Comparison of ENCODE assay signal across 22 cellular contexts in genomic region chr12:111359914-111360276, GRCh38. TPM values are rescaled to one million over a fixed set of nuclear protein-coding genes. Genes with fewer than 3 reads are reported as not detected.
DNase-seq lines count a peak whose midpoint lies in the region; ATAC-seq and TF ChIP-seq lines count a peak whose summit lies in the region.
"Had no signal": no experiment of that assay in that cellular context is flagged by ENCODE, and none has a peak within 500 bp of the region (broad histone marks: within the 10 kb centered on the region; RNA-seq: fewer than 3 reads in every experiment).

No MANE protein-coding gene starts in this region.

- peaks cover 10% of the 10 kb centered on the region for H3K27me3 Mint-ChIP-seq in activated CD4-positive, alpha-beta T cell treated with anti-CD3 and anti-CD28 coated beads for 36 hours
- H3K27me3 Mint-ChIP-seq in activated CD4-positive, alpha-beta T cell treated with anti-CD3 and anti-CD28 coated beads, Interleukin-2, amount 10 ng/mL, durations not matched to agents 7 days and 5 days = peaks cover 14% of the 10 kb centered on the region
- peaks cover 7% of the 10 kb centered on the region for H3K27me3 Mint-ChIP-seq in activated T-helper 1 cell treated with anti-CD3 and anti-CD28 coated beads, Interleukin-12 subunit alpha, Interleukin-12 subunit beta, Interleukin-2, Interleukin-4 antibody, amounts not matched to agents 30 ng/mL and 10 ng/mL and 1 ng/mL, durations not matched to agents 14 hours and 24 hours and 36 hours (ENCODE audit: insufficient read depth)
- H3K27me3 Mint-ChIP-seq in stimulated activated memory B cell treated with anti-CD40 and anti-IgM and Interleukin-4, amounts not matched to agents 10 μg/mL and 1 μg/mL and 100 μg/mL, for 72 hours = peaks cover 20% of the 10 kb centered on the region

- H2BK5ac ChIP-seq in trophoblast cell (ENCODE audit: low read depth, low read length, poor library complexity) = no peak overlapping the region

- no peak overlapping the region for H3K14ac ChIP-seq in trophoblast cell (ENCODE audit: low read length)

- H2BK12ac ChIP-seq in trophoblast cell (ENCODE audit: low read length) = no peak overlapping the region

- intact Hi-C loops in activated CD4-positive, alpha-beta T cell treated with anti-CD3 and anti-CD28 coated beads for 36 hours (cut with DNase I, micrococcal nuclease) = no loop called here
- intact Hi-C loops in activated T-helper 1 cell treated with anti-CD3 and anti-CD28 coated beads, Interleukin-12 subunit alpha, Interleukin-12 subunit beta, Interleukin-2, Interleukin-4 antibody, amounts not matched to agents 30 ng/mL and 10 ng/mL and 1 ng/mL, durations not matched to agents 14 hours and 24 hours and 36 hours (cut with micrococcal nuclease) = loop anchor here (1.0 to 2.0 kb wide), 2 partner anchors 8 to 45 kb away; partner anchors contain the start of gene SH2B3

- peaks cover 10 to 14% of the 10 kb centered on the region in 2 experiments for H3K36me3 ChIP-seq in trophoblast cell (ENCODE audit: control insufficient read depth in 1 of 2, insufficient read depth in 2 of 2, low read length in 2 of 2)
- H3K36me3 ChIP-seq: BE2C, gastrocnemius medialis had no signal

- peaks cover 24 to 28% of the 10 kb centered on the region in 2 experiments for H3K4me1 ChIP-seq in trophoblast cell (ENCODE audit: control insufficient read depth in 1 of 2, insufficient read depth in 2 of 2, low read length in 2 of 2)
- H3K4me1 ChIP-seq: BE2C, gastrocnemius medialis had no signal

- H3K4me2 ChIP-seq in trophoblast cell (ENCODE audit: low read length) = no peak overlapping the region

- no peaks in the 10 kb centered on the region for H3K36me3 Mint-ChIP-seq in activated CD4-positive, alpha-beta T cell treated with anti-CD3 and anti-CD28 coated beads for 36 hours (ENCODE audit: low read depth)
- no peaks in the 10 kb centered on the region for H3K36me3 Mint-ChIP-seq in activated CD4-positive, alpha-beta T cell treated with anti-CD3 and anti-CD28 coated beads, Interleukin-2, amount 10 ng/mL, durations not matched to agents 7 days and 5 days (ENCODE audit: low read depth)
- no peaks in the 10 kb centered on the region for H3K36me3 Mint-ChIP-seq in activated T-helper 1 cell treated with anti-CD3 and anti-CD28 coated beads, Interleukin-12 subunit alpha, Interleukin-12 subunit beta, Interleukin-2, Interleukin-4 antibody, amounts not matched to agents 30 ng/mL and 10 ng/mL and 1 ng/mL, durations not matched to agents 14 hours and 24 hours and 36 hours (ENCODE audit: low read depth)
- H3K36me3 Mint-ChIP-seq in stimulated activated memory B cell treated with anti-CD40 and anti-IgM and Interleukin-4, amounts not matched to agents 10 μg/mL and 1 μg/mL and 100 μg/mL, for 72 hours = peaks cover 7% of the 10 kb centered on the region

- no peak overlapping the region for H3K18ac ChIP-seq in trophoblast cell (ENCODE audit: low read length)

- CTCF ChIA-PET in activated CD4-positive, alpha-beta T cell treated with anti-CD3 and anti-CD28 coated beads for 36 hours (lab: Charles Lee) = interaction anchor here (1.3 to 1.4 kb wide), 3 partner anchors 37 to 92 kb away, joined by 4 to 5 read pairs (median 5); no protein-coding TSS in a partner anchor
- CTCF ChIA-PET in activated CD4-positive, alpha-beta T cell treated with anti-CD3 and anti-CD28 coated beads, Interleukin-2, amount 10 ng/mL, durations not matched to agents 7 days and 5 days (lab: Charles Lee) = interaction anchor here (1.1 to 1.3 kb wide), 3 partner anchors 17 to 92 kb away, joined by 3 to 4 read pairs (median 3); no protein-coding TSS in a partner anchor

- H3K79me1 ChIP-seq in trophoblast cell (ENCODE audit: low read length) = peaks cover 9% of the 10 kb centered on the region

- H3K9ac ChIP-seq in trophoblast cell (ENCODE audit: low read length) = no peak overlapping the region

- H3K9me3 ChIP-seq in trophoblast cell (ENCODE audit: insufficient read depth, low read depth, low read length) = peaks cover 1% of the 10 kb centered on the region
- H3K9me3 ChIP-seq: BE2C, esophagus muscularis mucosa, gastrocnemius medialis, psoas muscle, tibial artery had no signal

- WGBS in trophoblast cell (ENCODE audit: extremely low coverage, insufficient coverage, insufficient read length) = no CpG with 5 or more reads among the region's 5 CpGs

- H3K4me3 ChIP-seq in trophoblast cell (ENCODE audit: low read depth, low read length) = no peak overlapping the region
- H3K4me3 ChIP-seq: esophagus muscularis mucosa, gastrocnemius medialis, psoas muscle, tibial artery had no signal

- TF ChIP-seq POLR2A in erythroblast (IDR thresholded peaks at IDR 0.05; ENCODE audit: low read length) (peak; percentile 11), GM18505 (IDR thresholded peaks at IDR 0.05; ENCODE audit: borderline replicate concordance, extremely low read depth, insufficient read depth, insufficient read length) (no peak)

- H3K4me3 Mint-ChIP-seq in activated CD4-positive, alpha-beta T cell treated with anti-CD3 and anti-CD28 coated beads for 36 hours = no peak overlapping the region
- H3K4me3 Mint-ChIP-seq in activated CD4-positive, alpha-beta T cell treated with anti-CD3 and anti-CD28 coated beads, Interleukin-2, amount 10 ng/mL, durations not matched to agents 7 days and 5 days = no peak overlapping the region
- peak overlapping the region; percentile 47 for H3K4me3 Mint-ChIP-seq in activated T-helper 1 cell treated with anti-CD3 and anti-CD28 coated beads, Interleukin-12 subunit alpha, Interleukin-12 subunit beta, Interleukin-2, Interleukin-4 antibody, amounts not matched to agents 30 ng/mL and 10 ng/mL and 1 ng/mL, durations not matched to agents 14 hours and 24 hours and 36 hours
- H3K4me3 Mint-ChIP-seq in stimulated activated memory B cell treated with anti-CD40 and anti-IgM and Interleukin-4, amounts not matched to agents 10 μg/mL and 1 μg/mL and 100 μg/mL, for 72 hours = no peak overlapping the region

- POLR2A ChIA-PET in activated CD4-positive, alpha-beta T cell treated with anti-CD3 and anti-CD28 coated beads for 36 hours (lab: Charles Lee) = no interaction called here
- POLR2A ChIA-PET in activated CD4-positive, alpha-beta T cell treated with anti-CD3 and anti-CD28 coated beads, Interleukin-2, amount 10 ng/mL, durations not matched to agents 7 days and 5 days (lab: Charles Lee) = no interaction called here

- H4K91ac ChIP-seq in trophoblast cell (ENCODE audit: low read depth, low read length) = no peak overlapping the region

- no peak overlapping the region for H3K4ac ChIP-seq in trophoblast cell (ENCODE audit: low read depth, low read length)

- no peaks in the 10 kb centered on the region for H3K27me3 ChIP-seq in trophoblast cell (ENCODE audit: insufficient read depth, low read length)
- H3K27me3 ChIP-seq: BE2C, tibial artery had no signal

- DNase-seq in activated CD4-positive, alpha-beta T cell treated with anti-CD3 and anti-CD28 coated beads for 36 hours = no peak
- no peak for DNase-seq in activated CD4-positive, alpha-beta T cell treated with anti-CD3 and anti-CD28 coated beads, Interleukin-2, amount 10 ng/mL, durations not matched to agents 7 days and 5 days
- DNase-seq in activated T-helper 1 cell treated with anti-CD3 and anti-CD28 coated beads, Interleukin-12 subunit alpha, Interleukin-12 subunit beta, Interleukin-2, Interleukin-4 antibody, amounts not matched to agents 30 ng/mL and 10 ng/mL and 1 ng/mL, durations not matched to agents 14 hours and 24 hours and 36 hours (ENCODE audit: low spot score) = no peak
- DNase-seq in erythroblast (lab: John Stamatoyannopoulos, UW) (no peak), trophoblast cell (no peak)
- no peak for DNase-seq in stimulated activated CD4-positive, alpha-beta T cell treated with anti-CD3 and anti-CD28 coated beads, Interleukin-4, amount 100 ng/mL, for 24 hours
- DNase-seq: 8988T; BE2C; cerebellar nuclear complex; effector CD4-positive, alpha-beta T cell; gastrocnemius medialis; HCEC 1CT; hypothalamus; IMR-90; NCI-H446 treated with DMSO at 0.1 percent for 48 hours; PC-3; psoas muscle; SHP77 treated with DMSO at 0.1 percent for 48 hours had no signal

- no peak overlapping the region for H3K27ac ChIP-seq in trophoblast cell (ENCODE audit: low read depth, low read length)
- H3K27ac ChIP-seq: esophagus muscularis mucosa, gastrocnemius medialis, psoas muscle, tibial artery had no signal

- no peak overlapping the region for H2BK120ac ChIP-seq in trophoblast cell (ENCODE audit: insufficient read depth, low read length, poor library complexity)

- peak overlapping the region; percentile 14 for H3K27ac Mint-ChIP-seq in activated CD4-positive, alpha-beta T cell treated with anti-CD3 and anti-CD28 coated beads for 36 hours
- H3K27ac Mint-ChIP-seq in activated CD4-positive, alpha-beta T cell treated with anti-CD3 and anti-CD28 coated beads, Interleukin-2, amount 10 ng/mL, durations not matched to agents 7 days and 5 days = no peak overlapping the region
- peak overlapping the region; percentile 87 for H3K27ac Mint-ChIP-seq in activated T-helper 1 cell treated with anti-CD3 and anti-CD28 coated beads, Interleukin-12 subunit alpha, Interleukin-12 subunit beta, Interleukin-2, Interleukin-4 antibody, amounts not matched to agents 30 ng/mL and 10 ng/mL and 1 ng/mL, durations not matched to agents 14 hours and 24 hours and 36 hours
- H3K27ac Mint-ChIP-seq in stimulated activated memory B cell treated with anti-CD40 and anti-IgM and Interleukin-4, amounts not matched to agents 10 μg/mL and 1 μg/mL and 100 μg/mL, for 72 hours = peak overlapping the region; percentile 78

- no peaks in the 10 kb centered on the region for H3K9me3 Mint-ChIP-seq in activated CD4-positive, alpha-beta T cell treated with anti-CD3 and anti-CD28 coated beads for 36 hours (ENCODE audit: low read depth)
- H3K9me3 Mint-ChIP-seq in activated CD4-positive, alpha-beta T cell treated with anti-CD3 and anti-CD28 coated beads, Interleukin-2, amount 10 ng/mL, durations not matched to agents 7 days and 5 days = no peaks in the 10 kb centered on the region
- no peaks in the 10 kb centered on the region for H3K9me3 Mint-ChIP-seq in activated T-helper 1 cell treated with anti-CD3 and anti-CD28 coated beads, Interleukin-12 subunit alpha, Interleukin-12 subunit beta, Interleukin-2, Interleukin-4 antibody, amounts not matched to agents 30 ng/mL and 10 ng/mL and 1 ng/mL, durations not matched to agents 14 hours and 24 hours and 36 hours
- H3K9me3 Mint-ChIP-seq in stimulated activated memory B cell treated with anti-CD40 and anti-IgM and Interleukin-4, amounts not matched to agents 10 μg/mL and 1 μg/mL and 100 μg/mL, for 72 hours = no peaks in the 10 kb centered on the region

- no peak overlapping the region for H4K8ac ChIP-seq in trophoblast cell (ENCODE audit: low read depth, low read length)

- no peak overlapping the region for H2AK5ac ChIP-seq in trophoblast cell (ENCODE audit: low read length)

- H4K12ac ChIP-seq in trophoblast cell (ENCODE audit: low read depth, low read length) = no peak overlapping the region

- peaks cover 12% of the 10 kb centered on the region for H3K4me1 Mint-ChIP-seq in activated CD4-positive, alpha-beta T cell treated with anti-CD3 and anti-CD28 coated beads for 36 hours
- H3K4me1 Mint-ChIP-seq in activated CD4-positive, alpha-beta T cell treated with anti-CD3 and anti-CD28 coated beads, Interleukin-2, amount 10 ng/mL, durations not matched to agents 7 days and 5 days = peaks cover 11% of the 10 kb centered on the region
- peaks cover 20% of the 10 kb centered on the region for H3K4me1 Mint-ChIP-seq in activated T-helper 1 cell treated with anti-CD3 and anti-CD28 coated beads, Interleukin-12 subunit alpha, Interleukin-12 subunit beta, Interleukin-2, Interleukin-4 antibody, amounts not matched to agents 30 ng/mL and 10 ng/mL and 1 ng/mL, durations not matched to agents 14 hours and 24 hours and 36 hours (ENCODE audit: low read depth)
- H3K4me1 Mint-ChIP-seq in stimulated activated memory B cell treated with anti-CD40 and anti-IgM and Interleukin-4, amounts not matched to agents 10 μg/mL and 1 μg/mL and 100 μg/mL, for 72 hours = peaks cover 55% of the 10 kb centered on the region

- H3K79me2 ChIP-seq in trophoblast cell (ENCODE audit: control insufficient read depth, insufficient read depth, low read length, poor library complexity) = peaks cover 3% of the 10 kb centered on the region

- H3K23ac ChIP-seq in trophoblast cell (ENCODE audit: low read length) = no peak overlapping the region

- peak; percentile 58 for ATAC-seq in activated CD4-positive, alpha-beta T cell treated with anti-CD3 and anti-CD28 coated beads for 36 hours
- no peak for ATAC-seq in stimulated activated memory B cell treated with anti-CD40 and anti-IgM and Interleukin-4, amounts not matched to agents 10 μg/mL and 1 μg/mL and 100 μg/mL, for 72 hours
- no peak for ATAC-seq in GM18505 (IDR thresholded peaks at IDR 0.05; ENCODE audit: unreplicated experiment)
- ATAC-seq: gastrocnemius medialis, PC-3, psoas muscle had no signal

- no peak overlapping the region for H2AFZ ChIP-seq in trophoblast cell (ENCODE audit: insufficient read depth, low read length, poor library complexity)

RNA-seq across cellular contexts. Expression of gene PHETA1, which starts 9.0 kb away (rescaled TPM):
- 1 to 10 TPM; 1.3 to 1.5 TPM for total RNA-seq in activated CD4-positive, alpha-beta T cell treated with anti-CD3 and anti-CD28 coated beads for 36 hours
- under 1 TPM; 0.69 to 0.97 TPM for total RNA-seq in activated CD4-positive, alpha-beta T cell treated with anti-CD3 and anti-CD28 coated beads, Interleukin-2, amount 10 ng/mL, durations not matched to agents 7 days and 5 days
- total RNA-seq in activated T-helper 1 cell treated with anti-CD3 and anti-CD28 coated beads, Interleukin-12 subunit alpha, Interleukin-12 subunit beta, Interleukin-2, Interleukin-4 antibody, amounts not matched to agents 30 ng/mL and 10 ng/mL and 1 ng/mL, durations not matched to agents 14 hours and 24 hours and 36 hours = 2.7 and 4.2 TPM in 2 replicates
- polyA plus RNA-seq in trophoblast cell (2013) = 7.2 and 7.5 TPM in 2 replicates

RNA-seq across cellular contexts. Expression of gene SH2B3, which starts 45.8 kb away (rescaled TPM):
- 10 to 100 TPM; 29.2 to 32.7 TPM for total RNA-seq in activated CD4-positive, alpha-beta T cell treated with anti-CD3 and anti-CD28 coated beads for 36 hours
- 10 to 100 TPM; 29.7 to 29.8 TPM for total RNA-seq in activated CD4-positive, alpha-beta T cell treated with anti-CD3 and anti-CD28 coated beads, Interleukin-2, amount 10 ng/mL, durations not matched to agents 7 days and 5 days
- total RNA-seq in activated T-helper 1 cell treated with anti-CD3 and anti-CD28 coated beads, Interleukin-12 subunit alpha, Interleukin-12 subunit beta, Interleukin-2, Interleukin-4 antibody, amounts not matched to agents 30 ng/mL and 10 ng/mL and 1 ng/mL, durations not matched to agents 14 hours and 24 hours and 36 hours = 42.0 and 42.3 TPM in 2 replicates
- 5.1 and 5.4 TPM in 2 replicates for polyA plus RNA-seq in trophoblast cell (2013)
